In genomic region chr17:13428611-13429042, GRCh38 we compare ENCODE assay signal across 16 cellular contexts.
DNase-seq lines count a peak whose midpoint lies in the region; TF ChIP-seq lines count a peak whose summit lies in the region.
"Had no signal": no experiment of that assay in that cellular context is flagged by ENCODE, and none has a peak within 500 bp of the region (broad histone marks: within the 10 kb centered on the region; RNA-seq: fewer than 3 reads in every experiment).

No MANE protein-coding gene starts in this region.

- H3K36me3 Mint-ChIP-seq in type B pancreatic cell (no peaks in the 10 kb centered on the region), immature natural killer cell (no peaks in the 10 kb centered on the region)
- H3K36me3 Mint-ChIP-seq in activated CD4-positive, alpha-beta memory T cell treated with anti-CD3 and anti-CD28 coated beads for 36 hours, result no peaks in the 10 kb centered on the region

- H3K4me3 ChIP-seq in SK-N-SH (ENCODE audit: low read depth in 2 of 2, low read length in 1 of 2) (no peak overlapping the region), foreskin fibroblast (ENCODE audit: low read depth in 1 of 2, low read length in 2 of 2) (no peak overlapping the region)
- H3K4me3 ChIP-seq: PC-9, SK-N-MC had no signal

- peaks cover 28% of the 10 kb centered on the region for H3F3A ChIP-seq in SK-N-SH (replicated peaks; ENCODE audit: insufficient read depth)

- peak; percentile 18; the same call in 1 of the 2 replicates for TF ChIP-seq RAD21 in SK-N-SH (IDR thresholded peaks at IDR 0.05; ENCODE audit: low read length)

- TF ChIP-seq EP300 in SK-N-SH (IDR thresholded peaks at IDR 0.05; ENCODE audit: borderline replicate concordance in 1 of 2, low read depth in 1 of 2, low read length in 1 of 2), result peak; percentile 61 to 85

- no peaks in the 10 kb centered on the region for H3K79me2 ChIP-seq in SK-N-SH (ENCODE audit: insufficient read depth)

- H3K27me3 Mint-ChIP-seq in type B pancreatic cell, result no peaks in the 10 kb centered on the region
- H3K27me3 Mint-ChIP-seq in immature natural killer cell (ENCODE audit: low read depth in 3 of 3), result peaks cover 0 to 3% (median 0%) of the 10 kb centered on the region in 3 donors
- no peaks in the 10 kb centered on the region for H3K27me3 Mint-ChIP-seq in activated CD4-positive, alpha-beta memory T cell treated with anti-CD3 and anti-CD28 coated beads for 36 hours
- H3K27me3 Mint-ChIP-seq: CD4-positive, alpha-beta T cell had no signal

- H3K27ac Mint-ChIP-seq in type B pancreatic cell (peak overlapping the region; percentile 22), immature natural killer cell (no peak overlapping the region)
- no peak overlapping the region for H3K27ac Mint-ChIP-seq in activated CD4-positive, alpha-beta memory T cell treated with anti-CD3 and anti-CD28 coated beads for 36 hours
- H3K27ac Mint-ChIP-seq: CD4-positive, alpha-beta T cell; H9 had no signal

- peak overlapping the region; percentile 4 for H3K4me3 Mint-ChIP-seq in type B pancreatic cell
- H3K4me3 Mint-ChIP-seq in immature natural killer cell, result no peak overlapping the region
- no peak overlapping the region for H3K4me3 Mint-ChIP-seq in activated CD4-positive, alpha-beta memory T cell treated with anti-CD3 and anti-CD28 coated beads for 36 hours
- H3K4me3 Mint-ChIP-seq: CD4-positive, alpha-beta T cell; H9 had no signal

- WGBS in SK-N-SH (ENCODE audit: low lambda C conversion rate), result 12% methylated on average over 2 of the region's 2 CpGs

- H2AFZ ChIP-seq in SK-N-SH (ENCODE audit: low read depth), result peak overlapping the region; percentile 77
- H2AFZ ChIP-seq: PC-9 had no signal

- H3K4me1 Mint-ChIP-seq in type B pancreatic cell (ENCODE audit: unreplicated experiment), result peaks cover 30% of the 10 kb centered on the region
- no peaks in the 10 kb centered on the region for H3K4me1 Mint-ChIP-seq in immature natural killer cell
- H3K4me1 Mint-ChIP-seq in activated CD4-positive, alpha-beta memory T cell treated with anti-CD3 and anti-CD28 coated beads for 36 hours (ENCODE audit: low read depth), result no peaks in the 10 kb centered on the region
- H3K4me1 Mint-ChIP-seq: H9 had no signal

- no peaks in the 10 kb centered on the region for H3K27me3 ChIP-seq in SK-N-SH (ENCODE audit: insufficient read depth)

- CTCF ChIA-PET in SK-N-SH (lab: Yijun Ruan, JAX), result interaction anchor here (0.6 to 2.7 kb wide), 11 partner anchors 9 to 166 kb away, joined by 3 to 9 read pairs (median 5); no protein-coding TSS in a partner anchor
- CTCF ChIA-PET in activated CD4-positive, alpha-beta memory T cell treated with anti-CD3 and anti-CD28 coated beads for 36 hours (lab: Charles Lee), result interaction anchor here (0.7 kb wide), 1 partner anchor 68 kb away, joined by 3 read pairs; no protein-coding TSS in a partner anchor

- H3K27ac ChIP-seq in SK-N-SH (ENCODE audit: low read depth in 2 of 2, low read length in 1 of 2), result peak overlapping the region; percentile 80 to 88
- H3K27ac ChIP-seq: PC-9, SK-N-MC had no signal

- DNase-seq in GM03348 (ENCODE audit: low spot score), result peak; percentile 29
- DNase-seq in SK-N-SH, result peak; percentile 41
- peak; percentile 44 to 79 for DNase-seq in foreskin fibroblast
- DNase-seq in type B pancreatic cell (ENCODE audit: extremely low spot score, unreplicated experiment), result no peak
- DNase-seq in immature natural killer cell, result no peak
- DNase-seq in DMS153 treated with DMSO at 0.1 percent for 48 hours (lab: John Stamatoyannopoulos, UW; ENCODE audit: unreplicated experiment), result no peak
- DNase-seq in activated CD4-positive, alpha-beta memory T cell treated with anti-CD3 and anti-CD28 coated beads for 36 hours, result no peak
- no peak for DNase-seq in AG08396 (ENCODE audit: low spot score)
- DNase-seq: AML-193; Calu3; CD4-positive, alpha-beta T cell; DMS79 treated with DMSO at 0.1 percent for 48 hours; GF-D8; H9; PC-9 had no signal

- no peaks in the 10 kb centered on the region for H3K36me3 ChIP-seq in SK-N-SH (replicated peaks in 1 of 2; ENCODE audit: control insufficient read depth in 1 of 2, insufficient read depth in 2 of 2, low read length in 1 of 2)

- no peaks in the 10 kb centered on the region for H4K20me1 ChIP-seq in SK-N-SH (ENCODE audit: insufficient read depth)

- 0 out of 2 replicates have a peak, but pooled peaks cover 1% of the 10 kb centered on the region for H3K9me3 ChIP-seq in SK-N-SH

- peak overlapping the region; percentile 49; the same call in 1 of the 2 replicates for H3K9ac ChIP-seq in SK-N-SH

- POLR2A ChIA-PET in SK-N-SH (lab: Yijun Ruan, JAX), result interaction anchor here (1.0 to 2.3 kb wide), 2 partner anchors 24 to 75 kb away, joined by 3 to 10 read pairs; no protein-coding TSS in a partner anchor
- POLR2A ChIA-PET in activated CD4-positive, alpha-beta memory T cell treated with anti-CD3 and anti-CD28 coated beads for 36 hours (lab: Charles Lee), result no interaction called here

- H3K9me3 Mint-ChIP-seq in type B pancreatic cell (no peaks in the 10 kb centered on the region), immature natural killer cell (peaks cover 0 to 2% (median 0%) of the 10 kb centered on the region in 6 donors)
- no peaks in the 10 kb centered on the region for H3K9me3 Mint-ChIP-seq in activated CD4-positive, alpha-beta memory T cell treated with anti-CD3 and anti-CD28 coated beads for 36 hours

- H3K4me1 ChIP-seq in SK-N-SH (ENCODE audit: control insufficient read depth in 1 of 2, insufficient read depth in 2 of 2, low read depth in 1 of 2, low read length in 1 of 2), result peaks cover 18 to 23% of the 10 kb centered on the region in 2 experiments

- no peaks in the 10 kb centered on the region for H3K9me2 ChIP-seq in SK-N-SH

- peak overlapping the region; percentile 37; the same call in 1 of the 2 replicates for H3K4me2 ChIP-seq in SK-N-SH
- H3K4me2 ChIP-seq: PC-9 had no signal

- intact Hi-C loops in activated CD4-positive, alpha-beta memory T cell treated with anti-CD3 and anti-CD28 coated beads for 36 hours (cut with micrococcal nuclease), result no loop called here

- no peak for TF ChIP-seq CTCF in SK-N-SH (IDR thresholded peaks at IDR 0.05)
- no peak for TF ChIP-seq CTCF in foreskin fibroblast (IDR thresholded peaks at IDR 0.05; ENCODE audit: low read depth, low read length)
- TF ChIP-seq CTCF in type B pancreatic cell (conservative IDR thresholded peaks at IDR 0.05), result no peak

TF ChIP-seq in SK-N-SH, 30 proteins besides CTCF, POLR2A, EP300 and RAD21:
- TF ChIP-seq PBX3 (IDR thresholded peaks at IDR 0.05), result peak; percentile 76
- no peak for TF ChIP-seq EZH2phosphoT487 (IDR thresholded peaks at IDR 0.05; ENCODE audit: borderline replicate concordance, low read depth)
- 0 out of 2 replicates have a peak, but pooled peaks have one; percentile 5 for TF ChIP-seq MEF2A (IDR thresholded peaks at IDR 0.05; ENCODE audit: borderline replicate concordance, low read depth)
- peak; percentile 49; the same call in 1 of the 2 replicates for TF ChIP-seq GATA2 (CRISPR knock-in tag; IDR thresholded peaks at IDR 0.05)
- TF ChIP-seq RFX5 (IDR thresholded peaks at IDR 0.05; ENCODE audit: low read length), result no peak
- TF ChIP-seq ZBTB33 (IDR thresholded peaks at IDR 0.05; ENCODE audit: borderline replicate concordance, low read depth), result 0 out of 2 replicates have a peak, but pooled peaks have one; percentile 34
- TF ChIP-seq JUND (IDR thresholded peaks at IDR 0.05), result peak; percentile 56
- TF ChIP-seq USF1 (IDR thresholded peaks at IDR 0.05; ENCODE audit: borderline replicate concordance, low read depth), result no peak
- TF ChIP-seq RCOR1 (IDR thresholded peaks at IDR 0.05; ENCODE audit: low read length), result peak; percentile 67
- peak; percentile 63; the same call in 1 of the 2 replicates for TF ChIP-seq TEAD4 (IDR thresholded peaks at IDR 0.05; ENCODE audit: borderline replicate concordance, insufficient read depth)
- TF ChIP-seq POLR2AphosphoS5 (IDR thresholded peaks at IDR 0.05; ENCODE audit: low read depth, low read length), result peak; percentile 47; the same call in 1 of the 2 replicates
- TF ChIP-seq NFIC (IDR thresholded peaks at IDR 0.05; ENCODE audit: borderline replicate concordance), result peak; percentile 37
- TF ChIP-seq TCF12 (IDR thresholded peaks at IDR 0.05), result peak; percentile 90
- TF ChIP-seq TAF1 (IDR thresholded peaks at IDR 0.05; ENCODE audit: borderline replicate concordance, low read depth, low read length), result no peak

Comparison
In these comparisons a context has a peak if more than half of its experiments do, and no peak if none do; other contexts are left out.
1. DNase-seq: peak in GM03348 (single experiment), SK-N-SH (single experiment) and foreskin fibroblast (2 of 2); none in type B pancreatic cell (single experiment), immature natural killer cell (0 of 3), DMS153 treated with DMSO at 0.1 percent for 48 hours (single experiment), activated CD4-positive, alpha-beta memory T cell treated with anti-CD3 and anti-CD28 coated beads for 36 hours (single experiment) and AG08396 (single experiment).